Comparison of ENCODE assay signal across 7 cellular contexts in the genomic region with DNA sequence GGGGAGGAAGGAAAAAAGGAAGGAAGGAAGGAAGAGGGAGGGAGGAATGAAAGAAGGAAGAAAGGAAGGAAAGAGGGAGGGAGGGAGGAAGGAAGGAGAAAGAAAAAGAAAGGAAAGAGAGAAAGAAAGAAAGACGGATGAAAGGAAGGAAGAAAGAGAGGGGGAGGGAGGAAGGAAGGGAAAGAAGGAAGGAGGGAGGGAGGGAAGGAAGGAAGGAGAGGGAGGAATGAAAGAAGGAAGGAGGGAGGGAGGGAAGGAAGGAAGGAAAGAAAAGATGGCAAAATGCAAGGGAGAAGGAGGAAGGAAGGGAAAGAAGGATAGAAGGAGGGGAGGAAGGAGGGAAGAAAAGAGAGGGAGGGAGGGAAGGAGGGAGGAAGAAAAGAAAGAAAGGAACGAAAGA.
"Had no signal": no experiment of that assay in that cellular context is flagged by ENCODE, and none has a peak within 500 bp of the region (broad histone marks: within the 10 kb centered on the region; RNA-seq: fewer than 3 reads in every experiment).

No MANE protein-coding gene starts in this region.

- H3K9ac ChIP-seq: KMS-11 had no signal

- DNase-seq: IMR-90, Karpas-422, KBM-7, KG1 had no signal

- FAIRE-seq: HTR-8/SVneo had no signal

- H3K27ac ChIP-seq: HL-60, KMS-11 had no signal

- H3K4me2 ChIP-seq: KMS-11 had no signal
